In the genomic region with DNA sequence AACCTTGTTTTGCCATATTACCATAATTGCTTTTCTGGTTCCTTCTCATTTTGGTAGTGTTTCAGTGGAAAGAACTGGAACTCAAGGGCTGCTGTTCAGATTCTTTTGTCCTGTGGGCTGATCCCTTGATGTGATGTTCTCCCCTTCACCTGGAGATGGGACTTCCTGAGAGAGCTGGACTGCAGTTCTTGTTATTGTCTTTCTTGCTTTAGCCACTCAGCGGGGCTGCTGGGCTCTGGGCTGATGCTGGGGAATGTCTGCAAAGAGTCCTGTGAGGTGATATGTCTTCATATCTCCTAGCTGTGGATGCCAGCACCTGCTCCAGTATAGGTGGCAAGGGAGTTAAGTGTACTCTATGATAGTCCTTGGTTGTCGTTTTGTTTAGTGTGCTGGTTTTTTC, we compare ENCODE assay signal across 20 cellular contexts.
"Had no signal": no experiment of that assay in that cellular context is flagged by ENCODE, and none has a peak within 500 bp of the region (broad histone marks: within the 10 kb centered on the region; RNA-seq: fewer than 3 reads in every experiment).

No MANE protein-coding gene starts in this region.

- H3K9me3 ChIP-seq: SJSA1 had no signal

- DNase-seq: Karpas-422, KG1, MM.1S, NCI-H1092 treated with DMSO at 0.1 percent for 48 hours, NCI-H1436, NCI-H187, NCI-H2029, NCI-H2081 treated with DMSO at 0.1 percent for 48 hours, NCI-H2171, NCI-H226, NCI-H446, NCI-H510A, NCI-H524 treated with DMSO at 0.1 percent for 48 hours, NCI-H69, NCI-H774, RPMI8226, SIG-M5 had no signal

- H3K27ac ChIP-seq: SJSA1, SK-N-MC had no signal

- FAIRE-seq: RCC 7860 had no signal

- H3K36me3 ChIP-seq: SJSA1 had no signal

- H3K4me3 ChIP-seq: SJSA1, SK-N-MC had no signal

- H3K27me3 ChIP-seq: SJSA1 had no signal
